Comparison of ENCODE assay signal across 8 cellular contexts in the genomic region with DNA sequence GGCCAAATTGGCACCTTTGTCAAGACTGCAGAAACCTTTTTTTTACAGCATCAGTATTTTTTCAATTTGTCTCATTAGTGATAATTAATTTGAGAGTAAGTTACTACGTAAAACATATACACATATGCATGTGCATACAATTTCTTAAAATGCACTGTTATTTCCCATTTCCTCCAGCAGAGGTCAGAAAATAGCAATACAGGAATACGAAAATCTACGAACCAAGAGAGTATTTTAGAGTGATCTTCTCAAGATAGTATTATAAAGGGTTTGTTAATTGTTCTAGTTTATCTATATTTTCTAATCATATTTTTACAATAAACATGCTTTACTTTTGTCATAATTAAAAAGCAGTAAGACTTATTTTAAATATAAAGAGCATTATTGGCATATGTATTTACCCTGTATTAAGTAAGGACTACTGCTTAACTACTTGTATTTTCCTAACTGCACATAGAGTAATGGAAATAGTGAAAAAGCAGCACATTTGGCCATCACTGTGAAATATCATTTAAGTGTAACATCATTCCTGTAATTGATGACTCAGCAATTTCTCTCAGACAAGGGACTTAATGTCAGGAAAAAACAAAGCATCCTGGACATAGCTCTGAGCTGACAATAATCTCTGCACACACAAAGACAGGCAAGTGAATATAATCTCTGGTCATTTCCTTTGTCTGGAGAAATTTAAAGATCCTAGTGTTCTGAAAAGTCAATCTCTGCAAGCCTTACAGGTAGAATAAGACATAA. TPM values are rescaled to one million over a fixed set of nuclear protein-coding genes. Genes with fewer than 3 reads are reported as not detected.
DNase-seq lines count a peak whose midpoint lies in the region; ATAC-seq and TF ChIP-seq lines count a peak whose summit lies in the region.

No MANE protein-coding gene starts in this region.

- H3K4me1 Mint-ChIP-seq in T-helper 2 cell treated with Interferon-gamma antibody and Interleukin-4, amounts not matched to agents 5 μg/mL and 100 μg/mL, for 36 hours (ENCODE audit: low read depth) = peaks cover 7% of the 10 kb centered on the region

- no peak overlapping the region for H3K4me3 Mint-ChIP-seq in T-helper 2 cell treated with Interferon-gamma antibody and Interleukin-4, amounts not matched to agents 5 μg/mL and 100 μg/mL, for 36 hours

- ATAC-seq in body of pancreas = no peak
- no peak for ATAC-seq in GM19035 (IDR thresholded peaks at IDR 0.05; ENCODE audit: unreplicated experiment)

- no peak overlapping the region for H2BK120ac ChIP-seq in mesendoderm (ENCODE audit: low read depth, low read length)

- no peaks in the 10 kb centered on the region for H3K9me2 ChIP-seq in Loucy (replicated peaks; ENCODE audit: low read depth, low read length)

- H3K79me2 ChIP-seq in Loucy (ENCODE audit: insufficient read depth, low read length) = no peaks in the 10 kb centered on the region
- H3K79me2 ChIP-seq in mesendoderm (ENCODE audit: control insufficient read depth, insufficient read depth, low read length) = no peaks in the 10 kb centered on the region

- H3K4me1 ChIP-seq in Loucy (ENCODE audit: insufficient read depth, low read length, poor library complexity, severe bottlenecking) = no peaks in the 10 kb centered on the region
- H3K4me1 ChIP-seq in body of pancreas = no peaks in the 10 kb centered on the region
- no peaks in the 10 kb centered on the region for H3K4me1 ChIP-seq in mesendoderm (ENCODE audit: control insufficient read depth, low read depth, low read length)

- H3K27me3 ChIP-seq in Loucy (ENCODE audit: insufficient read depth, low read length, poor library complexity, severe bottlenecking) (no peaks in the 10 kb centered on the region), body of pancreas (no peaks in the 10 kb centered on the region), mesendoderm (ENCODE audit: insufficient read depth, low read length, poor library complexity) (no peaks in the 10 kb centered on the region)

- no peak overlapping the region for H3K18ac ChIP-seq in mesendoderm (ENCODE audit: low read length)

- no peak overlapping the region for H2BK15ac ChIP-seq in mesendoderm (replicated peaks; ENCODE audit: low read depth)

- H4K20me1 ChIP-seq in Loucy (ENCODE audit: insufficient read depth, low read length, poor library complexity, severe bottlenecking) = no peaks in the 10 kb centered on the region

- TF ChIP-seq POLR2A in body of pancreas (IDR thresholded peaks at IDR 0.05) = no peak

- TF ChIP-seq CTCF in Loucy (conservative IDR thresholded peaks at IDR 0.05; ENCODE audit: low read length) (peak; percentile 59), body of pancreas (IDR thresholded peaks at IDR 0.05) (peak; percentile 31 to 75 (median 52))

- H3K27me3 Mint-ChIP-seq in T-helper 2 cell treated with Interferon-gamma antibody and Interleukin-4, amounts not matched to agents 5 μg/mL and 100 μg/mL, for 36 hours (ENCODE audit: low read depth) = no peaks in the 10 kb centered on the region

- no peak overlapping the region for H3K4ac ChIP-seq in mesendoderm (ENCODE audit: low read depth, low read length)

- no peaks in the 10 kb centered on the region for H3K79me1 ChIP-seq in mesendoderm (ENCODE audit: low read length)

- H4K8ac ChIP-seq in mesendoderm (ENCODE audit: low read depth, low read length) = no peak overlapping the region

- H2AK5ac ChIP-seq in mesendoderm (ENCODE audit: low read length) = no peak overlapping the region

- H2BK5ac ChIP-seq in mesendoderm (ENCODE audit: low read length) = no peak overlapping the region

- 20 to 21% methylated on average over 3 of the region's 3 CpGs for WGBS in body of pancreas, 2 donors
- no CpG with 5 or more reads among the region's 3 CpGs for WGBS in mesendoderm (ENCODE audit: extremely low coverage, insufficient coverage, low lambda C conversion rate)

- H3F3A ChIP-seq in Loucy (ENCODE audit: low read depth) = no peaks in the 10 kb centered on the region

- no peaks in the 10 kb centered on the region for H3K36me3 ChIP-seq in Loucy (ENCODE audit: insufficient read depth, low read length)
- no peaks in the 10 kb centered on the region for H3K36me3 ChIP-seq in body of pancreas (replicated peaks in 1 of 2; ENCODE audit: insufficient read depth in 1 of 2, low read depth in 2 of 2)
- H3K36me3 ChIP-seq in mesendoderm (ENCODE audit: control insufficient read depth, insufficient read depth, low read length) = no peaks in the 10 kb centered on the region

- H3K9me3 Mint-ChIP-seq in T-helper 2 cell treated with Interferon-gamma antibody and Interleukin-4, amounts not matched to agents 5 μg/mL and 100 μg/mL, for 36 hours = no peaks in the 10 kb centered on the region

- H3K36me3 Mint-ChIP-seq in T-helper 2 cell treated with Interferon-gamma antibody and Interleukin-4, amounts not matched to agents 5 μg/mL and 100 μg/mL, for 36 hours (ENCODE audit: low read depth) = peaks cover 2% of the 10 kb centered on the region

- H3K9ac ChIP-seq in Loucy (ENCODE audit: low read depth, low read length, poor library complexity, severe bottlenecking) (no peak overlapping the region), mesendoderm (ENCODE audit: low read length) (no peak overlapping the region)

- H3K4me3 ChIP-seq in Loucy (ENCODE audit: low read length, poor library complexity, severe bottlenecking) = no peak overlapping the region
- H3K4me3 ChIP-seq in body of pancreas = no peak overlapping the region
- H3K4me3 ChIP-seq in mesendoderm (ENCODE audit: low read length) = no peak overlapping the region

- no peak overlapping the region for H4K5ac ChIP-seq in mesendoderm (ENCODE audit: low read length)

- intact Hi-C loops in body of pancreas (cut with DNase I) = no loop called here
- intact Hi-C loops in cardiac septum (cut with DNase I) = loop anchor here (2.0 kb wide), 1 partner anchor 102 kb away; no protein-coding TSS in a partner anchor

- H3K27ac ChIP-seq in body of pancreas = no peak overlapping the region
- H3K27ac ChIP-seq in mesendoderm (ENCODE audit: low read depth, low read length) = no peak overlapping the region

- no peak overlapping the region for H3K23ac ChIP-seq in mesendoderm (ENCODE audit: low read length)

- no peak overlapping the region for H2AFZ ChIP-seq in Loucy (ENCODE audit: low read length)

- H3K4me2 ChIP-seq in Loucy (ENCODE audit: low read depth, low read length, poor library complexity, severe bottlenecking) = no peak overlapping the region
- no peak overlapping the region for H3K4me2 ChIP-seq in mesendoderm (ENCODE audit: low read length)

- peak; percentile 6 for DNase-seq in EL
- no peak for DNase-seq in body of pancreas
- DNase-seq in mesendoderm = peak; percentile 6
- DNase-seq in activated naive CD4-positive, alpha-beta T cell (lab: John Stamatoyannopoulos, UW) = no peak
- no peak for DNase-seq in T-helper 2 cell treated with Interferon-gamma antibody and Interleukin-4, amounts not matched to agents 5 μg/mL and 100 μg/mL, for 36 hours (ENCODE audit: low spot score)
- DNase-seq in cardiac septum (ENCODE audit: low spot score) = no peak

- no peak overlapping the region for H3K56ac ChIP-seq in mesendoderm (ENCODE audit: low read length)

- H3K9me3 ChIP-seq in Loucy (ENCODE audit: insufficient read depth, low read depth, low read length) (no peaks in the 10 kb centered on the region), body of pancreas (no peaks in the 10 kb centered on the region)

- no peak overlapping the region for H3K27ac Mint-ChIP-seq in T-helper 2 cell treated with Interferon-gamma antibody and Interleukin-4, amounts not matched to agents 5 μg/mL and 100 μg/mL, for 36 hours

RNA-seq across cellular contexts. Expression of a gene that starts 45.6 kb away (rescaled TPM):
- total RNA-seq in body of pancreas (10 to 100 TPM in 1 of 2 donors, 1 to 10 TPM in 1; 5.7 to 22.4 TPM), cardiac septum (111 TPM)
- 0.49 TPM for polyA plus RNA-seq in mesendoderm (2013, experiment 1 of 2)
- 0.63 TPM for polyA plus RNA-seq in mesendoderm (2013, experiment 2 of 2)

Comparison
In these comparisons a context has a peak if more than half of its experiments do, and no peak if none do; other contexts are left out.
1. DNase-seq: peak in EL (single experiment) and mesendoderm (single experiment); none in body of pancreas (0 of 4), activated naive CD4-positive, alpha-beta T cell (0 of 4), T-helper 2 cell treated with Interferon-gamma antibody and Interleukin-4, amounts not matched to agents 5 μg/mL and 100 μg/mL, for 36 hours (single experiment) and cardiac septum (single experiment).